10 cellular contexts compared by ENCODE assay signal in the genomic region with DNA sequence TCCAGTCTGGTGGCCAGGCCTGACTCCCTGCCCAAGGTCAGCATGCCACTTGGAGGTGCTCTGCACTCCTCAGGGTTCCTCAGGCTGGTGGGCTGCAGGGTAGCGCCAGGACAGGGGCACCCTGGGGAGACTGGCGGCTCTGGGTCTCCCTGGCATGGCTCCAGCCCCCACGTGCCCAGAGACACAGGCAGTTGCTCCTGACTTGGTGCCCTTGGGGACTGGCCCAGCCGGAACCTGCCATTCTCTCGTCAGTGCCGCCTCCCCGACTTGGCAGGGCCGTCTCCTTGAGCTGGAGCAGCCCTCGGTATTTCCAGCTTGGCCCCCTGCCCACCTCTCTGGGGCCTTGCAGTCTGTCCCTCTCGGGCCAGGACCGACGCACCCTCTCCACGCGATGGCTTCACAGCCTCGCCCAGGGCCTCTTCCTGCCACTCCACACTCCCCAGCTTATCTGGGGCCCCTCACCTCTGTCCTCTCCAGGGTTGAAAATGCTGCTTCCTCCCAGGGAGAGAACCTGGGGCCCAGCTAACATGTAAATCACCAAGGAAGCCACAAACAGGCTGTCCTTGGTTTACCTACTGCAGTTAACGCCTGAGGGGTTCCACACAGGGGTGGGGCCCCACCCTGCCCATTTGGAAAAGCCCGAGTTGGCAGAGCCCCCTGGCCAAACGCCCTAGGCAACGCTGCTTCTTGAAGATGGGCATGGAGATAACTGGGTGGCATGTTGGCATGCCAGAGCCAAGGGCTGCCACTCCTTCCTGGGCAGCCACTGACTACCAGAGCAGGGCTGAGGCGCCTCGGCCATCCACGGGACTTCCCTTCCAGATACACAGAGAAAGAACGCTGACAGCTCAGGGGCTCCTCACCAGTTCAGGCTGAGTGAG.
DNase-seq lines count a peak whose midpoint lies in the region; ATAC-seq, FAIRE-seq and TF ChIP-seq lines count a peak whose summit lies in the region.
"Had no signal": no experiment of that assay in that cellular context is flagged by ENCODE, and none has a peak within 500 bp of the region (broad histone marks: within the 10 kb centered on the region; RNA-seq: fewer than 3 reads in every experiment).

No MANE protein-coding gene starts in this region.

- ATAC-seq in HepG2: no peak
- no peak for ATAC-seq in GM23338
- ATAC-seq: naive thymus-derived CD4-positive, alpha-beta T cell had no signal

- H3K27ac ChIP-seq in liver (ENCODE audit: low read depth in 1 of 2, low read length in 2 of 2) (peak overlapping the region; percentile 53 to 81), HepG2 (ENCODE audit: extremely low read length, insufficient read depth, low read length) (no peak overlapping the region), esophagus squamous epithelium (peak overlapping the region; percentile 51 to 76 (median 66)), muscle layer of duodenum (ENCODE audit: low read length) (peak overlapping the region; percentile 60), GM23338 (ENCODE audit: low read depth) (no peak overlapping the region)

- no peaks in the 10 kb centered on the region for H3K27me3 ChIP-seq in liver (ENCODE audit: control insufficient read depth in 4 of 4, insufficient read depth in 4 of 4, low read length in 3 of 4)
- H3K27me3 ChIP-seq in HepG2 (ENCODE audit: control insufficient read depth in 1 of 2, insufficient read depth in 2 of 2, low read length in 2 of 2): no peaks in the 10 kb centered on the region
- H3K27me3 ChIP-seq in esophagus squamous epithelium: peaks cover 0 to 37% (median 0%) of the 10 kb centered on the region in 4 donors
- H3K27me3 ChIP-seq in muscle layer of duodenum (ENCODE audit: low read depth, low read length): no peaks in the 10 kb centered on the region
- H3K27me3 ChIP-seq in GM23338 (ENCODE audit: insufficient read depth): no peaks in the 10 kb centered on the region

- H3K4me1 Mint-ChIP-seq in GM23338: peaks cover 20% of the 10 kb centered on the region
- H3K4me1 Mint-ChIP-seq in T-helper 2 cell treated with Interferon-gamma antibody and Interleukin-4, amounts not matched to agents 5 μg/mL and 100 μg/mL, for 36 hours (ENCODE audit: low read depth): peaks cover 2% of the 10 kb centered on the region

- 55% methylated on average over 23 of the region's 23 CpGs for WGBS in liver
- WGBS in HepG2 (ENCODE audit: low lambda C conversion rate): 88% methylated on average over 13 of the region's 23 CpGs
- WGBS in esophagus squamous epithelium, 2 donors: 4 to 11% methylated on average over 5 to 9 of the region's 23 CpGs

- in situ Hi-C loops in HepG2 (cut with HindIII; ENCODE audit: extremely low pct_ligation_motif_present, low pct_unique_long_range_greater_than_20kb): no loop called here

- intact Hi-C loops in HepG2 (cut with micrococcal nuclease; ENCODE audit: unreplicated experiment): no loop called here
- intact Hi-C loops in esophagus squamous epithelium (cut with DNase I): no loop called here

- no peak overlapping the region for H3K27ac Mint-ChIP-seq in GM23338
- no peak overlapping the region for H3K27ac Mint-ChIP-seq in T-helper 2 cell treated with Interferon-gamma antibody and Interleukin-4, amounts not matched to agents 5 μg/mL and 100 μg/mL, for 36 hours
- H3K27ac Mint-ChIP-seq: naive thymus-derived CD4-positive, alpha-beta T cell had no signal

- DNase-seq in HepG2 (ENCODE audit: low spot score) (no peak), esophagus squamous epithelium (lab: John Stamatoyannopoulos, UW) (no peak), NCI-H2196 treated with DMSO at 0.1 percent for 48 hours (lab: John Stamatoyannopoulos, UW; ENCODE audit: unreplicated experiment) (no peak), GM23338 (ENCODE audit: low spot score) (no peak), GM19240 (ENCODE audit: insufficient read length, low spot score) (no peak)
- DNase-seq in T-helper 2 cell treated with Interferon-gamma antibody and Interleukin-4, amounts not matched to agents 5 μg/mL and 100 μg/mL, for 36 hours (ENCODE audit: low spot score): no peak
- DNase-seq: naive thymus-derived CD4-positive, alpha-beta T cell; NCI-H510A treated with DMSO at 0.1 percent for 48 hours had no signal

- CTCF ChIA-PET in HepG2 (lab: Yijun Ruan, JAX; ENCODE audit: low intra/inter-chr PET ratio, low total read pairs): no interaction called here

- no peaks in the 10 kb centered on the region for H3F3A ChIP-seq in GM23338 (replicated peaks; ENCODE audit: low read depth)

- H3K9ac ChIP-seq in liver (ENCODE audit: low read depth in 1 of 2, low read length in 2 of 2): no peak overlapping the region
- H3K9ac ChIP-seq in HepG2 (ENCODE audit: insufficient read depth, low read depth, low read length): no peak overlapping the region

- TF ChIP-seq EP300 in HepG2 (IDR thresholded peaks at IDR 0.05; ENCODE audit: low read depth in 2 of 2, low read length in 2 of 2) (no peak), HepG2 (CRISPR knock-in tag; IDR thresholded peaks at IDR 0.05; ENCODE audit: borderline replicate concordance) (no peak)

- no peaks in the 10 kb centered on the region for H3K9me3 Mint-ChIP-seq in GM23338
- no peaks in the 10 kb centered on the region for H3K9me3 Mint-ChIP-seq in T-helper 2 cell treated with Interferon-gamma antibody and Interleukin-4, amounts not matched to agents 5 μg/mL and 100 μg/mL, for 36 hours
- H3K9me3 Mint-ChIP-seq: naive thymus-derived CD4-positive, alpha-beta T cell had no signal

- H3K4me3 ChIP-seq in liver (ENCODE audit: low read depth in 1 of 3, low read length in 3 of 3) (no peak overlapping the region), HepG2 (replicated peaks in 1 of 3; ENCODE audit: insufficient read depth in 1 of 3, low read depth in 2 of 3, low read length in 3 of 3) (no peak overlapping the region), esophagus squamous epithelium (no peak overlapping the region), muscle layer of duodenum (ENCODE audit: low read depth in 1 of 2, low read length in 2 of 2) (no peak overlapping the region), GM23338 (no peak overlapping the region)

- no peak for FAIRE-seq in HepG2 (lab: Jason Lieb, UNC)

- TF ChIP-seq POLR2A in HepG2 (IDR thresholded peaks at IDR 0.05; ENCODE audit: insufficient read depth in 1 of 2, low read depth in 2 of 2, low read length in 2 of 2) (no peak), esophagus squamous epithelium (IDR thresholded peaks at IDR 0.05) (no peak)

- H2AFZ ChIP-seq in HepG2 (ENCODE audit: low read length) (no peak overlapping the region), GM23338 (no peak overlapping the region)

- no peak for TF ChIP-seq RAD21 in liver (IDR thresholded peaks at IDR 0.05)
- TF ChIP-seq RAD21 in HepG2 (CRISPR knock-in tag; IDR thresholded peaks at IDR 0.05): no peak

- POLR2A ChIA-PET in HepG2 (lab: Yijun Ruan, JAX): no interaction called here

- H3K36me3 Mint-ChIP-seq in GM23338 (ENCODE audit: low read depth): no peaks in the 10 kb centered on the region
- no peaks in the 10 kb centered on the region for H3K36me3 Mint-ChIP-seq in T-helper 2 cell treated with Interferon-gamma antibody and Interleukin-4, amounts not matched to agents 5 μg/mL and 100 μg/mL, for 36 hours (ENCODE audit: low read depth)
- H3K36me3 Mint-ChIP-seq: naive thymus-derived CD4-positive, alpha-beta T cell had no signal

- H3K9me3 ChIP-seq in liver (ENCODE audit: control insufficient read depth in 4 of 4, low read length in 3 of 4): no peaks in the 10 kb centered on the region
- H3K9me3 ChIP-seq in HepG2 (ENCODE audit: low read length): no peaks in the 10 kb centered on the region
- no peaks in the 10 kb centered on the region for H3K9me3 ChIP-seq in esophagus squamous epithelium
- no peaks in the 10 kb centered on the region for H3K9me3 ChIP-seq in muscle layer of duodenum (ENCODE audit: control insufficient read depth in 1 of 2, low read length in 2 of 2)

- H3K27me3 Mint-ChIP-seq in GM23338 (ENCODE audit: insufficient read depth, low read depth, poor library complexity): peaks cover 4% of the 10 kb centered on the region
- peaks cover 38% of the 10 kb centered on the region for H3K27me3 Mint-ChIP-seq in T-helper 2 cell treated with Interferon-gamma antibody and Interleukin-4, amounts not matched to agents 5 μg/mL and 100 μg/mL, for 36 hours (ENCODE audit: low read depth)

- no peaks in the 10 kb centered on the region for H3K9me2 ChIP-seq in GM23338 (ENCODE audit: insufficient read depth)

- H3K4me2 ChIP-seq in HepG2 (ENCODE audit: low read depth, low read length): no peak overlapping the region
- H3K4me2 ChIP-seq in GM23338: no peak overlapping the region

- H3K36me3 ChIP-seq in liver (ENCODE audit: control insufficient read depth in 4 of 4, insufficient read depth in 3 of 4, low read depth in 1 of 4, low read length in 3 of 4) (no peaks in the 10 kb centered on the region), HepG2 (replicated peaks in 1 of 2; ENCODE audit: control insufficient read depth in 1 of 2, insufficient read depth in 2 of 2, low read length in 2 of 2) (no peaks in the 10 kb centered on the region), esophagus squamous epithelium (no peaks in the 10 kb centered on the region), muscle layer of duodenum (ENCODE audit: control insufficient read depth in 1 of 2, insufficient read depth in 2 of 2, low read length in 2 of 2) (no peaks in the 10 kb centered on the region), GM23338 (ENCODE audit: insufficient read depth) (no peaks in the 10 kb centered on the region)

- H3K4me3 Mint-ChIP-seq in GM23338: no peak overlapping the region
- H3K4me3 Mint-ChIP-seq in T-helper 2 cell treated with Interferon-gamma antibody and Interleukin-4, amounts not matched to agents 5 μg/mL and 100 μg/mL, for 36 hours: no peak overlapping the region
- H3K4me3 Mint-ChIP-seq: naive thymus-derived CD4-positive, alpha-beta T cell had no signal

- H4K20me1 ChIP-seq in HepG2 (ENCODE audit: insufficient read depth, low read length) (no peaks in the 10 kb centered on the region), GM23338 (replicated peaks; ENCODE audit: insufficient read depth) (no peaks in the 10 kb centered on the region; the same call in none of the 2 replicates)

- H3K4me1 ChIP-seq in liver (ENCODE audit: control insufficient read depth in 4 of 4, insufficient read depth in 4 of 4, low read length in 3 of 4): peaks cover 23 to 58% (median 43%) of the 10 kb centered on the region in 4 donors
- H3K4me1 ChIP-seq in HepG2 (ENCODE audit: insufficient read depth, low read length): peaks cover 77% of the 10 kb centered on the region
- H3K4me1 ChIP-seq in esophagus squamous epithelium: peaks cover 15 to 70% (median 43%) of the 10 kb centered on the region in 3 donors
- peaks cover 31 to 43% of the 10 kb centered on the region in 2 donors for H3K4me1 ChIP-seq in muscle layer of duodenum (ENCODE audit: control insufficient read depth in 1 of 2, insufficient read depth in 2 of 2, low read length in 2 of 2)
- peaks cover 13% of the 10 kb centered on the region; the same call in 1 of the 2 replicates for H3K4me1 ChIP-seq in GM23338 (ENCODE audit: insufficient read depth)

- no TSS peak for BruUV-seq in HepG2 (replicated peaks; lab: Mats Ljungman, UMichigan)

- no peaks in the 10 kb centered on the region for H3K79me2 ChIP-seq in HepG2 (ENCODE audit: insufficient read depth, low read length)
- no peaks in the 10 kb centered on the region for H3K79me2 ChIP-seq in GM23338 (replicated peaks; ENCODE audit: insufficient read depth)

- TF ChIP-seq CTCF in liver (IDR thresholded peaks at IDR 0.05; ENCODE audit: low read depth, low read length, missing input control): no peak
- TF ChIP-seq CTCF in HepG2 (CRISPR knock-in tag; IDR thresholded peaks at IDR 0.05): no peak
- TF ChIP-seq CTCF in esophagus squamous epithelium (IDR thresholded peaks at IDR 0.05): no peak
- no peak for TF ChIP-seq CTCF in GM23338 (conservative IDR thresholded peaks at IDR 0.05; ENCODE audit: low read depth in 2 of 2)

Comparison
In these comparisons a context has a peak if more than half of its experiments do, and no peak if none do; other contexts are left out.
1. H3K27ac ChIP-seq: peak in liver (2 of 2), esophagus squamous epithelium (4 of 4) and muscle layer of duodenum (single experiment); none in HepG2 (single experiment) and GM23338 (single experiment).